ENCODE assay signal across 9 cellular contexts in genomic region chr15:100759698-100760356, GRCh38.
A peak's percentile ranks its signal among the peaks of the same experiment; 100 is the strongest.
DNase-seq lines count a peak whose midpoint lies in the region; ATAC-seq, FAIRE-seq and TF ChIP-seq lines count a peak whose summit lies in the region.
"Had no signal": no experiment of that assay in that cellular context is flagged by ENCODE, and none has a peak within 500 bp of the region (broad histone marks: within the 10 kb centered on the region; RNA-seq: fewer than 3 reads in every experiment).

No MANE protein-coding gene starts in this region.

- H3K27ac Mint-ChIP-seq in nephron, result peak overlapping the region; percentile 63 to 93 (median 90)

- H3K18ac ChIP-seq in H1 (ENCODE audit: extremely low read depth, low read length), result peak overlapping the region; percentile 11; the same call in 1 of the 2 replicates

- TF ChIP-seq EP300 in H1 (IDR thresholded peaks at IDR 0.05; ENCODE audit: borderline replicate concordance in 1 of 2, low read depth in 2 of 2, low read length in 2 of 2), result no peak

- no peak overlapping the region for H3K4me3 ChIP-seq in H1 (ENCODE audit: extremely low read depth in 1 of 4, insufficient read depth in 2 of 4, low read depth in 3 of 4, low read length in 4 of 4)

- no peaks in the 10 kb centered on the region for H3K9me3 ChIP-seq in H1 (ENCODE audit: insufficient read depth in 2 of 2, low read depth in 1 of 2, low read length in 1 of 2)

- peaks cover 48% of the 10 kb centered on the region for H3K4me1 Mint-ChIP-seq in nephron

- no peaks in the 10 kb centered on the region for H3K27me3 ChIP-seq in H1 (replicated peaks in 1 of 4; ENCODE audit: control insufficient read depth in 3 of 4, extremely low read depth in 1 of 4, insufficient read depth in 3 of 4, low read length in 3 of 4)

- H2BK15ac ChIP-seq in H1 (ENCODE audit: low read length), result no peak overlapping the region

- H3K4me3 Mint-ChIP-seq in nephron, result peak overlapping the region in 1 of 3 experiments; percentile 17

- peaks cover 8% of the 10 kb centered on the region for H3K9me3 Mint-ChIP-seq in nephron

- H3K27me3 Mint-ChIP-seq in nephron (ENCODE audit: low read depth), result peaks cover 11% of the 10 kb centered on the region

- POLR2A ChIA-PET in H1 (lab: Charles Lee; ENCODE audit: partially characterized antibody), result no interaction called here

- no peak overlapping the region for H3K27ac ChIP-seq in H1 (ENCODE audit: low read depth, low read length)

- H3K23ac ChIP-seq in H1 (ENCODE audit: insufficient read length), result no peak overlapping the region

- no peak for TF ChIP-seq POLR2A in H1 (IDR thresholded peaks at IDR 0.05; ENCODE audit: control extremely low read depth in 1 of 2, low read depth in 2 of 2, low read length in 2 of 2)

- no peaks in the 10 kb centered on the region for H3K36me3 Mint-ChIP-seq in nephron (ENCODE audit: low read depth)

- WGBS in H1 (ENCODE audit: extremely low coverage in 1 of 2, insufficient coverage in 1 of 2, insufficient read length in 1 of 2, insufficient replicate concordance in 2 of 2, low coverage in 1 of 2, low lambda C conversion rate in 2 of 2, missing lambda C conversion rate in 1 of 2), 2 experiments, result 87% methylated on average over 12 of the region's 12 CpGs; no CpG with 5 or more reads in 1 of the 2 experiments

- peak overlapping the region; percentile 82 for H4K8ac ChIP-seq in H1 (ENCODE audit: extremely low read depth, insufficient read depth, low read length)

- H4K20me1 ChIP-seq in H1 (replicated peaks in 1 of 2; ENCODE audit: control insufficient read depth in 1 of 2, insufficient read depth in 2 of 2, low read length in 2 of 2), result no peaks in the 10 kb centered on the region

- H3K9ac ChIP-seq in H1 (replicated peaks in 1 of 4; ENCODE audit: extremely low read depth in 1 of 4, low read depth in 3 of 4, low read length in 3 of 4), result no peak overlapping the region

- FAIRE-seq in H1 (lab: Jason Lieb, UNC), result no peak

- no peak overlapping the region for H3K56ac ChIP-seq in H1 (replicated peaks; ENCODE audit: insufficient read length, low read depth, low read length)

- DNase-seq in D341Med (ENCODE audit: low spot score), result peak; percentile 7
- peak; percentile 94 for DNase-seq in NCI-H226
- DNase-seq in H1 (ENCODE audit: low read depth in 1 of 2, low spot score in 2 of 2), result no peak
- DNase-seq in GDM1 (lab: John Stamatoyannopoulos, UW), result no peak
- DNase-seq: NCI-H1436 treated with DMSO at 0.1 percent for 48 hours had no signal

- H2AFZ ChIP-seq in H1 (ENCODE audit: low read length), result peak overlapping the region; percentile 36; the same call in 1 of the 2 replicates

- no peak overlapping the region for H2BK20ac ChIP-seq in H1 (ENCODE audit: low read length)

- CTCF ChIA-PET in H1 (lab: Charles Lee; ENCODE audit: partially characterized antibody), result interaction anchor here (1.0 to 3.0 kb wide), 9 partner anchors 12 to 256 kb away, joined by 3 to 9 read pairs (median 3); no protein-coding TSS in a partner anchor

- ATAC-seq in HG02759 (IDR thresholded peaks at IDR 0.05; ENCODE audit: unreplicated experiment) (no peak), GM19397 (IDR thresholded peaks at IDR 0.05; ENCODE audit: unreplicated experiment) (no peak), HG02642 (IDR thresholded peaks at IDR 0.05; ENCODE audit: poor library complexity, unreplicated experiment) (no peak)

- H3K14ac ChIP-seq in H1 (ENCODE audit: insufficient read length), result no peak overlapping the region

- no peaks in the 10 kb centered on the region for H3K79me1 ChIP-seq in H1 (ENCODE audit: low read depth, low read length)

- H2BK12ac ChIP-seq in H1 (ENCODE audit: low read depth, low read length), result 0 out of 2 replicates have a peak overlapping the region, but pooled peaks have one; percentile 5

- TF ChIP-seq RAD21 in H1 (IDR thresholded peaks at IDR 0.05 in 1 of 2, conservative IDR thresholded peaks at IDR 0.05 in 1 of 2; ENCODE audit: low read depth in 2 of 2, low read length in 2 of 2), result no peak

- no peaks in the 10 kb centered on the region for H3K23me2 ChIP-seq in H1 (ENCODE audit: low read depth, low read length)

- no peak overlapping the region for H2AK5ac ChIP-seq in H1 (ENCODE audit: low read depth, low read length)

- TF ChIP-seq CTCF in H1 (IDR thresholded peaks at IDR 0.05; ENCODE audit: control extremely low read depth in 1 of 3, insufficient read depth in 1 of 3, low read depth in 1 of 3, low read length in 3 of 3) (no peak), nephron (IDR thresholded peaks at IDR 0.05; ENCODE audit: unreplicated experiment in 3 of 3) (no peak)

- H4K5ac ChIP-seq in H1 (ENCODE audit: insufficient read length, low read depth, low read length), result no peak overlapping the region

- no peak overlapping the region for H4K91ac ChIP-seq in H1 (replicated peaks; ENCODE audit: insufficient read length, low read length)

- H3K36me3 ChIP-seq in H1 (ENCODE audit: control insufficient read depth in 2 of 4, insufficient read depth in 4 of 4, low read length in 3 of 4), result no peaks in the 10 kb centered on the region

- no peak overlapping the region for H2BK5ac ChIP-seq in H1 (ENCODE audit: low read depth, low read length)

- H2BK120ac ChIP-seq in H1 (replicated peaks; ENCODE audit: low read depth, low read length), result no peak overlapping the region

- H3K4me2 ChIP-seq in H1 (ENCODE audit: insufficient read depth in 1 of 2, low read depth in 2 of 2, low read length in 2 of 2), result no peak overlapping the region

- no peak overlapping the region for H3K4ac ChIP-seq in H1 (replicated peaks; ENCODE audit: insufficient read length, low read depth, low read length)

- peaks cover 0 to 3% (median 0%) of the 10 kb centered on the region in 4 experiments; a peak in 1 of 7 replicates for H3K4me1 ChIP-seq in H1 (replicated peaks in 1 of 4; ENCODE audit: control insufficient read depth in 3 of 4, insufficient read depth in 4 of 4, low read length in 3 of 4)

- H3K79me2 ChIP-seq in H1 (ENCODE audit: control insufficient read depth in 1 of 2, insufficient read depth in 2 of 2, low read length in 2 of 2), result no peaks in the 10 kb centered on the region

TF ChIP-seq in H1, 55 proteins besides CTCF, POLR2A, EP300 and RAD21:
- TF ChIP-seq YY1 (IDR thresholded peaks at IDR 0.05; ENCODE audit: low read depth, low read length) (no peak), SP2 (IDR thresholded peaks at IDR 0.05; ENCODE audit: low read length) (no peak)
TF ChIP-seq in H1: peak in this region for 0.

Comparison
In these comparisons a context has a peak if more than half of its experiments do, and no peak if none do; other contexts are left out.
1. DNase-seq: peak in D341Med (single experiment) and NCI-H226 (single experiment); none in H1 (0 of 2) and GDM1 (single experiment).